Comparison of ENCODE assay signal across 8 cellular contexts in genomic region chr11:47271328-47271727, GRCh38. TPM values are rescaled to one million over a fixed set of nuclear protein-coding genes. Genes with fewer than 3 reads are reported as not detected.
A peak's percentile ranks its signal among the peaks of the same experiment; 100 is the strongest.
DNase-seq lines count a peak whose midpoint lies in the region; ATAC-seq, FAIRE-seq and TF ChIP-seq lines count a peak whose summit lies in the region.

No MANE protein-coding gene starts in this region.

- H3K4me1 ChIP-seq in HepG2 (ENCODE audit: insufficient read depth, low read length) = peaks cover 43% of the 10 kb centered on the region
- H3K4me1 ChIP-seq in right lobe of liver = peaks cover 0 to 17% (median 7%) of the 10 kb centered on the region in 4 donors
- peaks cover 34% of the 10 kb centered on the region for H3K4me1 ChIP-seq in muscle layer of colon (ENCODE audit: insufficient read depth, low read length)

- H3K9me3 ChIP-seq in HepG2 (ENCODE audit: low read length) = no peaks in the 10 kb centered on the region
- H3K9me3 ChIP-seq in right lobe of liver = no peaks in the 10 kb centered on the region
- no peaks in the 10 kb centered on the region for H3K9me3 ChIP-seq in muscle layer of colon (ENCODE audit: low read length)

- H3K27me3 ChIP-seq in HepG2 (ENCODE audit: control insufficient read depth in 1 of 2, insufficient read depth in 2 of 2, low read length in 2 of 2) (no peaks in the 10 kb centered on the region), right lobe of liver (no peaks in the 10 kb centered on the region), muscle layer of colon (ENCODE audit: control insufficient read depth in 1 of 2, insufficient read depth in 2 of 2, low read length in 2 of 2) (no peaks in the 10 kb centered on the region)

- no peak for FAIRE-seq in HepG2 (lab: Jason Lieb, UNC)

- WGBS in HepG2 (ENCODE audit: low lambda C conversion rate) = 12% methylated on average over 4 of the region's 4 CpGs
- 19% methylated on average over 2 of the region's 4 CpGs for WGBS in right lobe of liver (ENCODE audit: insufficient coverage, low coverage, low lambda C conversion rate, missing lambda C conversion rate)

- intact Hi-C loops in HepG2 (cut with micrococcal nuclease; ENCODE audit: unreplicated experiment) (no loop called here), right lobe of liver (cut with DNase I) (loop anchor here in 1 of 2 donors (10.0 kb wide), 1 partner anchor 73 kb away; no protein-coding TSS in a partner anchor)

- ATAC-seq in HepG2 (no peak), right lobe of liver (no peak), HG03439 (IDR thresholded peaks at IDR 0.05; ENCODE audit: unreplicated experiment) (no peak)

- TF ChIP-seq CTCF in HepG2 (CRISPR knock-in tag; IDR thresholded peaks at IDR 0.05) = no peak
- TF ChIP-seq CTCF in right lobe of liver (IDR thresholded peaks at IDR 0.05) = no peak

- H3K36me3 ChIP-seq in HepG2 (replicated peaks in 1 of 2; ENCODE audit: control insufficient read depth in 1 of 2, insufficient read depth in 2 of 2, low read length in 2 of 2) (peaks cover 10 to 26% of the 10 kb centered on the region in 2 experiments), right lobe of liver (peaks cover 7 to 34% (median 16%) of the 10 kb centered on the region in 4 donors), muscle layer of colon (ENCODE audit: insufficient read depth, low read length) (peaks cover 17% of the 10 kb centered on the region)

- H2AFZ ChIP-seq in HepG2 (ENCODE audit: low read length) = no peak overlapping the region

- H3K27ac ChIP-seq in HepG2 (ENCODE audit: extremely low read length, insufficient read depth, low read length) (no peak overlapping the region), right lobe of liver (no peak overlapping the region), angular gyrus (ENCODE audit: low read depth, low read length) (peak overlapping the region; percentile 31), muscle layer of colon (ENCODE audit: low read depth, low read length) (peak overlapping the region; percentile 100)

- CTCF ChIA-PET in HepG2 (lab: Yijun Ruan, JAX; ENCODE audit: low intra/inter-chr PET ratio, low total read pairs) = no interaction called here

- TSS peak; percentile 50 for BruUV-seq in HepG2 (replicated peaks; lab: Mats Ljungman, UMichigan)

- no peak for TF ChIP-seq POLR2A in HepG2 (IDR thresholded peaks at IDR 0.05; ENCODE audit: insufficient read depth in 1 of 2, low read depth in 2 of 2, low read length in 2 of 2)
- TF ChIP-seq POLR2A in right lobe of liver (IDR thresholded peaks at IDR 0.05) = no peak

- peak overlapping the region; percentile 70 to 92 (median 82); a peak in 5 of 6 replicates for H3K4me3 ChIP-seq in HepG2 (replicated peaks in 1 of 3; ENCODE audit: insufficient read depth in 1 of 3, low read depth in 2 of 3, low read length in 3 of 3)
- H3K4me3 ChIP-seq in right lobe of liver = no peak overlapping the region
- peak overlapping the region in 1 of 2 donors; percentile 52 for H3K4me3 ChIP-seq in muscle layer of colon (ENCODE audit: low read depth in 1 of 2, low read length in 2 of 2)

- no peak for TF ChIP-seq EP300 in HepG2 (IDR thresholded peaks at IDR 0.05; ENCODE audit: low read depth in 2 of 2, low read length in 2 of 2)
- no peak for TF ChIP-seq EP300 in HepG2 (CRISPR knock-in tag; IDR thresholded peaks at IDR 0.05; ENCODE audit: borderline replicate concordance)

- in situ Hi-C loops in HepG2 (cut with HindIII; ENCODE audit: extremely low pct_ligation_motif_present, low pct_unique_long_range_greater_than_20kb) = no loop called here

- POLR2A ChIA-PET in HepG2 (lab: Yijun Ruan, JAX) = interaction anchor here (0.7 to 2.4 kb wide), 10 partner anchors 9 to 354 kb away, joined by 3 to 12 read pairs (median 5); partner anchors contain the start of genes ACP2, DDB2 and NR1H3

- peaks cover 40% of the 10 kb centered on the region for H3K79me2 ChIP-seq in HepG2 (ENCODE audit: insufficient read depth, low read length)

- DNase-seq in HepG2 (ENCODE audit: low spot score) = no peak
- no peak for DNase-seq in right lobe of liver
- DNase-seq in NCI-H2029 (lab: John Stamatoyannopoulos, UW) = no peak
- DNase-seq in COLO829 (ENCODE audit: low spot score) = no peak
- no peak for DNase-seq in NCI-H1105 (lab: John Stamatoyannopoulos, UW)

- peak overlapping the region; percentile 95 for H3K4me2 ChIP-seq in HepG2 (ENCODE audit: low read depth, low read length)

- peak overlapping the region; percentile 48 for H3K9ac ChIP-seq in HepG2 (ENCODE audit: insufficient read depth, low read depth, low read length)
- peak overlapping the region; percentile 7 for H3K9ac ChIP-seq in muscle layer of colon (ENCODE audit: low read length)

- TF ChIP-seq RAD21 in HepG2 (CRISPR knock-in tag; IDR thresholded peaks at IDR 0.05) = no peak

- H4K20me1 ChIP-seq in HepG2 (ENCODE audit: insufficient read depth, low read length) = peaks cover 23% of the 10 kb centered on the region; the same call in 1 of the 2 replicates

RNA-seq across cellular contexts. Expression of gene MADD, which starts 1.4 kb away (rescaled TPM):
- 16.4 and 18.0 TPM in 2 replicates for total RNA-seq in HepG2 (2016; rRNA removed; fragmentation: Illumina TruSeq; extraction: Trizol)
- total RNA-seq in HepG2 (2016; cell fraction: cytosol; rRNA removed; fragmentation: Illumina TruSeq; extraction: Trizol; ENCODE audit: low read depth) = 3.6 and 4.8 TPM in 2 replicates
- 14.2 and 17.9 TPM in 2 replicates for total RNA-seq in HepG2 (2016; cell fraction: insoluble cytoplasmic fraction; rRNA removed; fragmentation: Illumina TruSeq; extraction: Trizol)
- 5.8 and 6.9 TPM in 2 replicates for total RNA-seq in HepG2 (2016; cell fraction: membrane; rRNA removed; fragmentation: Illumina TruSeq; extraction: Trizol)
- total RNA-seq in HepG2 (2016; cell fraction: nucleus; rRNA removed; fragmentation: Illumina TruSeq; extraction: Trizol) = 21.5 and 24.2 TPM in 2 replicates
- 29.2 and 30.1 TPM in 2 replicates for polyA plus RNA-seq in HepG2 (2011; rRNA removed)
- polyA plus RNA-seq in HepG2 (2011; cell fraction: cytosol; rRNA removed) = 18.0 and 18.1 TPM in 2 replicates
- polyA plus RNA-seq in HepG2 (2011; cell fraction: nucleus; rRNA removed) = 70.7 and 85.3 TPM in 2 replicates
- polyA plus RNA-seq in HepG2 (2012) = 18.8 and 27.6 TPM in 2 replicates
- polyA plus RNA-seq in HepG2 (2016; cell fraction: cytosol; fragmentation: Illumina TruSeq; extraction: Trizol; ENCODE audit: low read depth) = 0.83 and 0.84 TPM in 2 replicates
- polyA plus RNA-seq in HepG2 (2016; cell fraction: insoluble cytoplasmic fraction; fragmentation: Illumina TruSeq; extraction: Trizol; ENCODE audit: low read depth) = 11.1 and 13.7 TPM in 2 replicates
- polyA plus RNA-seq in HepG2 (2016; cell fraction: membrane; fragmentation: Illumina TruSeq; extraction: Trizol; ENCODE audit: low read depth) = 2.4 TPM in 2 replicates
- 52.0 and 53.3 TPM in 2 replicates for polyA plus RNA-seq in HepG2 (2016; cell fraction: nucleus; fragmentation: Illumina TruSeq; extraction: Trizol; ENCODE audit: insufficient read depth, low read depth)
- polyA minus RNA-seq in HepG2 (2011; rRNA and poly(A)+ RNA removed; ENCODE audit: low replicate concordance) = 124 and 272 TPM in 2 replicates
- polyA minus RNA-seq in HepG2 (2011; cell fraction: cytosol; rRNA and poly(A)+ RNA removed) = 14.4 and 19.1 TPM in 2 replicates
- polyA minus RNA-seq in HepG2 (2011; cell fraction: nucleus; rRNA and poly(A)+ RNA removed) = 40.8 and 44.3 TPM in 2 replicates
- 10 to 100 TPM; 15.2 to 21.3 (median 16.8) TPM for total RNA-seq in right lobe of liver

RNA-seq across cellular contexts. Expression of gene NR1H3, which starts 13.5 kb away (rescaled TPM):
- total RNA-seq in HepG2 (2016; rRNA removed; fragmentation: Illumina TruSeq; extraction: Trizol) = 36.5 and 41.8 TPM in 2 replicates
- 22.0 and 26.3 TPM in 2 replicates for total RNA-seq in HepG2 (2016; cell fraction: cytosol; rRNA removed; fragmentation: Illumina TruSeq; extraction: Trizol; ENCODE audit: low read depth)
- total RNA-seq in HepG2 (2016; cell fraction: insoluble cytoplasmic fraction; rRNA removed; fragmentation: Illumina TruSeq; extraction: Trizol) = 41.4 and 43.5 TPM in 2 replicates
- total RNA-seq in HepG2 (2016; cell fraction: membrane; rRNA removed; fragmentation: Illumina TruSeq; extraction: Trizol) = 46.0 and 47.2 TPM in 2 replicates
- 30.2 and 30.9 TPM in 2 replicates for total RNA-seq in HepG2 (2016; cell fraction: nucleus; rRNA removed; fragmentation: Illumina TruSeq; extraction: Trizol)
- 102 and 115 TPM in 2 replicates for polyA plus RNA-seq in HepG2 (2011; rRNA removed)
- 63.3 and 100 TPM in 2 replicates for polyA plus RNA-seq in HepG2 (2011; cell fraction: cytosol; rRNA removed)
- 260 and 267 TPM in 2 replicates for polyA plus RNA-seq in HepG2 (2011; cell fraction: nucleus; rRNA removed)
- 31.6 and 34.5 TPM in 2 replicates for polyA plus RNA-seq in HepG2 (2012)
- 18.8 and 21.2 TPM in 2 replicates for polyA plus RNA-seq in HepG2 (2016; cell fraction: cytosol; fragmentation: Illumina TruSeq; extraction: Trizol; ENCODE audit: low read depth)
- polyA plus RNA-seq in HepG2 (2016; cell fraction: insoluble cytoplasmic fraction; fragmentation: Illumina TruSeq; extraction: Trizol; ENCODE audit: low read depth) = 29.3 and 35.1 TPM in 2 replicates
- 29.5 and 32.4 TPM in 2 replicates for polyA plus RNA-seq in HepG2 (2016; cell fraction: membrane; fragmentation: Illumina TruSeq; extraction: Trizol; ENCODE audit: low read depth)
- polyA plus RNA-seq in HepG2 (2016; cell fraction: nucleus; fragmentation: Illumina TruSeq; extraction: Trizol; ENCODE audit: insufficient read depth, low read depth) = 72.4 and 72.5 TPM in 2 replicates
- polyA minus RNA-seq in HepG2 (2011; rRNA and poly(A)+ RNA removed; ENCODE audit: low replicate concordance) = 123 and 184 TPM in 2 replicates
- 21.1 and 25.4 TPM in 2 replicates for polyA minus RNA-seq in HepG2 (2011; cell fraction: cytosol; rRNA and poly(A)+ RNA removed)
- polyA minus RNA-seq in HepG2 (2011; cell fraction: nucleus; rRNA and poly(A)+ RNA removed) = 36.3 and 39.8 TPM in 2 replicates
- total RNA-seq in right lobe of liver = 10 to 100 TPM; 61.5 to 82.9 (median 67.3) TPM

RNA-seq across cellular contexts. Expression of gene ACP2, which starts 22.7 kb away (rescaled TPM):
- 7.8 and 20.2 TPM in 2 replicates for total RNA-seq in HepG2 (2016; rRNA removed; fragmentation: Illumina TruSeq; extraction: Trizol)
- 4.1 and 4.5 TPM in 2 replicates for total RNA-seq in HepG2 (2016; cell fraction: cytosol; rRNA removed; fragmentation: Illumina TruSeq; extraction: Trizol; ENCODE audit: low read depth)
- 6.4 and 19.4 TPM in 2 replicates for total RNA-seq in HepG2 (2016; cell fraction: insoluble cytoplasmic fraction; rRNA removed; fragmentation: Illumina TruSeq; extraction: Trizol)
- 7.4 and 7.6 TPM in 2 replicates for total RNA-seq in HepG2 (2016; cell fraction: membrane; rRNA removed; fragmentation: Illumina TruSeq; extraction: Trizol)
- 22.3 and 27.4 TPM in 2 replicates for total RNA-seq in HepG2 (2016; cell fraction: nucleus; rRNA removed; fragmentation: Illumina TruSeq; extraction: Trizol)
- 17.7 and 27.5 TPM in 2 replicates for polyA plus RNA-seq in HepG2 (2011; rRNA removed)
- 11.6 and 12.5 TPM in 2 replicates for polyA plus RNA-seq in HepG2 (2011; cell fraction: cytosol; rRNA removed)
- 57.6 and 68.7 TPM in 2 replicates for polyA plus RNA-seq in HepG2 (2011; cell fraction: nucleus; rRNA removed)
- 14.7 and 15.9 TPM in 2 replicates for polyA plus RNA-seq in HepG2 (2012)
- 3.3 and 3.6 TPM in 2 replicates for polyA plus RNA-seq in HepG2 (2016; cell fraction: cytosol; fragmentation: Illumina TruSeq; extraction: Trizol; ENCODE audit: low read depth)
- polyA plus RNA-seq in HepG2 (2016; cell fraction: insoluble cytoplasmic fraction; fragmentation: Illumina TruSeq; extraction: Trizol; ENCODE audit: low read depth) = 6.0 and 8.7 TPM in 2 replicates
- 6.0 and 6.5 TPM in 2 replicates for polyA plus RNA-seq in HepG2 (2016; cell fraction: membrane; fragmentation: Illumina TruSeq; extraction: Trizol; ENCODE audit: low read depth)
- polyA plus RNA-seq in HepG2 (2016; cell fraction: nucleus; fragmentation: Illumina TruSeq; extraction: Trizol; ENCODE audit: insufficient read depth, low read depth) = 38.9 and 42.1 TPM in 2 replicates
- polyA minus RNA-seq in HepG2 (2011; rRNA and poly(A)+ RNA removed; ENCODE audit: low replicate concordance) = 55.8 and 92.1 TPM in 2 replicates
- polyA minus RNA-seq in HepG2 (2011; cell fraction: cytosol; rRNA and poly(A)+ RNA removed) = 13.0 and 13.5 TPM in 2 replicates
- 35.7 and 37.6 TPM in 2 replicates for polyA minus RNA-seq in HepG2 (2011; cell fraction: nucleus; rRNA and poly(A)+ RNA removed)
- 100 to 1,000 TPM in 2 of 6 experiments, 10 to 100 TPM in 4; 53.3 to 173 (median 64.1) TPM for total RNA-seq in right lobe of liver

RNA-seq across cellular contexts. Expression of gene DDB2, which starts 56.6 kb away (rescaled TPM):
- total RNA-seq in HepG2 (2016; rRNA removed; fragmentation: Illumina TruSeq; extraction: Trizol) (83.4 and 88.1 TPM in 2 replicates), right lobe of liver (10 to 100 TPM; 13.1 to 24.2 (median 13.8) TPM)
- total RNA-seq in HepG2 (2016; cell fraction: cytosol; rRNA removed; fragmentation: Illumina TruSeq; extraction: Trizol; ENCODE audit: low read depth) = 42.2 and 43.5 TPM in 2 replicates
- total RNA-seq in HepG2 (2016; cell fraction: insoluble cytoplasmic fraction; rRNA removed; fragmentation: Illumina TruSeq; extraction: Trizol) = 83.5 and 97.1 TPM in 2 replicates
- total RNA-seq in HepG2 (2016; cell fraction: membrane; rRNA removed; fragmentation: Illumina TruSeq; extraction: Trizol) = 57.3 and 60.8 TPM in 2 replicates
- 58.4 and 60.1 TPM in 2 replicates for total RNA-seq in HepG2 (2016; cell fraction: nucleus; rRNA removed; fragmentation: Illumina TruSeq; extraction: Trizol)
- 66.8 and 71.4 TPM in 2 replicates for polyA plus RNA-seq in HepG2 (2011; rRNA removed)
- 52.8 and 58.0 TPM in 2 replicates for polyA plus RNA-seq in HepG2 (2011; cell fraction: cytosol; rRNA removed)
- polyA plus RNA-seq in HepG2 (2011; cell fraction: nucleus; rRNA removed) = 181 and 193 TPM in 2 replicates
- polyA plus RNA-seq in HepG2 (2012) = 46.8 and 59.0 TPM in 2 replicates
- polyA plus RNA-seq in HepG2 (2016; cell fraction: cytosol; fragmentation: Illumina TruSeq; extraction: Trizol; ENCODE audit: low read depth) = 33.5 and 35.4 TPM in 2 replicates
- polyA plus RNA-seq in HepG2 (2016; cell fraction: insoluble cytoplasmic fraction; fragmentation: Illumina TruSeq; extraction: Trizol; ENCODE audit: low read depth) = 91.3 and 93.6 TPM in 2 replicates
- polyA plus RNA-seq in HepG2 (2016; cell fraction: membrane; fragmentation: Illumina TruSeq; extraction: Trizol; ENCODE audit: low read depth) = 43.2 and 43.8 TPM in 2 replicates
- 125 and 136 TPM in 2 replicates for polyA plus RNA-seq in HepG2 (2016; cell fraction: nucleus; fragmentation: Illumina TruSeq; extraction: Trizol; ENCODE audit: insufficient read depth, low read depth)
- 62.5 and 94.9 TPM in 2 replicates for polyA minus RNA-seq in HepG2 (2011; rRNA and poly(A)+ RNA removed; ENCODE audit: low replicate concordance)
- 19.2 and 26.2 TPM in 2 replicates for polyA minus RNA-seq in HepG2 (2011; cell fraction: cytosol; rRNA and poly(A)+ RNA removed)
- 62.4 and 65.9 TPM in 2 replicates for polyA minus RNA-seq in HepG2 (2011; cell fraction: nucleus; rRNA and poly(A)+ RNA removed)

Comparison
In these comparisons a context has a peak if more than half of its experiments do, and no peak if none do; other contexts are left out.
1. H3K4me3 ChIP-seq: peak in HepG2 (3 of 3); none in right lobe of liver (0 of 3).
2. H3K27ac ChIP-seq: peak in angular gyrus (single experiment) and muscle layer of colon (single experiment); none in HepG2 (single experiment) and right lobe of liver (0 of 3).